ENCODE assay signal across 16 cellular contexts in the genomic region with DNA sequence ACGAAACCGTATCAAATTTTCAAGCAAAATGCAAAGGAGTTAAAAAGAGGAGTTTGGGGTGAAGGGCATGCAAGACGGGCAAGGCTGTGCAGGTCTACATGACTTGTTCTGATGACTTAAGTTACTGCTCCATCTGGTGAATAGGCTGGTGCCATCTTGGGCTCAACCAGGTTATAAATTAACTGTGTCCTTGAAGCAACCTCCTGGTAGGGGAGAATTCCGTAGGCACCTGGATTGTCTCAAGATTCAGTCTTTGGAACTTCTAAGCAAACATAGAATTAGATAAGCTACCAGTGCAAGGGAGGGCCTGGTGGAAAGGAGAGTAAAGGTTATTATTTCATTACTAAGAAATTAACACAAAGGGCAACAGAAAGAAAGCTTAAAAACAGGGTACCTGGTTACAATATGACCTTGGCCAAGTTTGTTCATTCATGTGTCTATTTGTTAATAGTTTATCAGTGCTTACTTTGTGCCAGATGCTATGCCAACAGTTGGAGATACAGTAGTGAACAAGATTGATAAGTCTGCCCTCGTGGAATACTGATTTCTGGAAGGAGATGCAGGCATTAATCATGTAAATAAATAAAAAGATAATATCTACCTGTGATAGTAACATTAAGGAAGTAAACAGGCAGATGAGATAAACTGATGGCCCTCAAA.
DNase-seq lines count a peak whose midpoint lies in the region; FAIRE-seq and TF ChIP-seq lines count a peak whose summit lies in the region.
"Had no signal": no experiment of that assay in that cellular context is flagged by ENCODE, and none has a peak within 500 bp of the region (broad histone marks: within the 10 kb centered on the region; RNA-seq: fewer than 3 reads in every experiment).

No MANE protein-coding gene starts in this region.

- peaks cover 4% of the 10 kb centered on the region for H3K9me2 ChIP-seq in hepatocyte (replicated peaks; ENCODE audit: insufficient read depth)

- no peaks in the 10 kb centered on the region for H3K27me3 ChIP-seq in hepatocyte
- no peaks in the 10 kb centered on the region for H3K27me3 ChIP-seq in liver (ENCODE audit: control insufficient read depth in 4 of 4, insufficient read depth in 4 of 4, low read length in 3 of 4)
- no peaks in the 10 kb centered on the region for H3K27me3 ChIP-seq in small intestine (ENCODE audit: control insufficient read depth in 2 of 2, insufficient read depth in 2 of 2, low read length in 2 of 2)
- H3K27me3 ChIP-seq: BLaER1 had no signal

- no peak for TF ChIP-seq RAD21 in liver (IDR thresholded peaks at IDR 0.05)

- H3K9me3 ChIP-seq in hepatocyte (ENCODE audit: low read depth) (no peaks in the 10 kb centered on the region), liver (ENCODE audit: control insufficient read depth in 4 of 4, low read length in 3 of 4) (no peaks in the 10 kb centered on the region), small intestine (ENCODE audit: control insufficient read depth, low read depth) (no peaks in the 10 kb centered on the region)
- H3K9me3 ChIP-seq: BLaER1 had no signal

- no peaks in the 10 kb centered on the region for H3K79me2 ChIP-seq in hepatocyte

- H3K4me1 ChIP-seq in hepatocyte (ENCODE audit: insufficient read depth): peaks cover 7% of the 10 kb centered on the region
- peaks cover 0 to 21% (median 9%) of the 10 kb centered on the region in 4 donors for H3K4me1 ChIP-seq in liver (ENCODE audit: control insufficient read depth in 4 of 4, insufficient read depth in 4 of 4, low read length in 3 of 4)
- H3K4me1 ChIP-seq in small intestine (ENCODE audit: control insufficient read depth in 2 of 2, insufficient read depth in 1 of 2, low read depth in 1 of 2, low read length in 1 of 2): no peaks in the 10 kb centered on the region
- H3K4me1 ChIP-seq: BLaER1 had no signal

- H3K36me3 ChIP-seq in hepatocyte (replicated peaks; ENCODE audit: insufficient read depth, low read depth) (no peaks in the 10 kb centered on the region), liver (ENCODE audit: control insufficient read depth in 4 of 4, insufficient read depth in 3 of 4, low read depth in 1 of 4, low read length in 3 of 4) (no peaks in the 10 kb centered on the region), small intestine (ENCODE audit: control insufficient read depth in 2 of 2, insufficient read depth in 2 of 2, low read length in 2 of 2) (no peaks in the 10 kb centered on the region)
- H3K36me3 ChIP-seq: BLaER1 had no signal

- H3K4me2 ChIP-seq in hepatocyte: no peak overlapping the region
- H3K4me2 ChIP-seq: BLaER1 had no signal

- WGBS in hepatocyte (ENCODE audit: low lambda C conversion rate, missing lambda C conversion rate): 66% methylated on average over 5 of the region's 5 CpGs
- 64% methylated on average over 5 of the region's 5 CpGs for WGBS in liver
- WGBS in small intestine, 3 donors: 59 to 64% (median 63%) methylated on average over 5 of the region's 5 CpGs

- no peak overlapping the region for H2AFZ ChIP-seq in hepatocyte

- H3K27ac ChIP-seq in hepatocyte (no peak overlapping the region), liver (ENCODE audit: low read depth in 1 of 2, low read length in 2 of 2) (no peak overlapping the region), small intestine (ENCODE audit: low read depth in 1 of 2, low read length in 1 of 2) (no peak overlapping the region)
- H3K27ac ChIP-seq: 22Rv1, BLaER1 had no signal

- FAIRE-seq in small intestine (lab: Jason Lieb, UNC): no peak
- FAIRE-seq: D721Med, H1 had no signal

- H3K9ac ChIP-seq in liver (ENCODE audit: low read depth in 1 of 2, low read length in 2 of 2): no peak overlapping the region
- H3K9ac ChIP-seq: BLaER1 had no signal

- no peaks in the 10 kb centered on the region for H4K20me1 ChIP-seq in hepatocyte (ENCODE audit: insufficient read depth, poor library complexity, severe bottlenecking)
- H4K20me1 ChIP-seq: BLaER1 had no signal

- DNase-seq in DMS 273 (lab: John Stamatoyannopoulos, UW; ENCODE audit: unreplicated experiment) (peak; percentile 13), DMS 273 treated with DMSO at 0.1 percent for 48 hours (lab: John Stamatoyannopoulos, UW) (no peak), hepatocyte (ENCODE audit: low spot score) (peak; percentile 26), small intestine (peak; percentile 22), nucleus accumbens (lab: John Stamatoyannopoulos, UW) (no peak)
- no peak for DNase-seq in effector CD4-positive, alpha-beta T cell
- DNase-seq in activated CD4-positive, CD25-positive, alpha-beta regulatory T cell (lab: John Stamatoyannopoulos, UW): no peak
- DNase-seq: AML-193; CD8-positive, alpha-beta memory T cell; DMS53; GF-D8 had no signal

- H3K4me3 ChIP-seq in hepatocyte: no peak overlapping the region
- no peak overlapping the region for H3K4me3 ChIP-seq in liver (ENCODE audit: low read depth in 1 of 3, low read length in 3 of 3)
- H3K4me3 ChIP-seq in small intestine (ENCODE audit: low read depth in 1 of 2, low read length in 2 of 2): no peak overlapping the region
- H3K4me3 ChIP-seq: BLaER1 had no signal

- TF ChIP-seq CTCF in hepatocyte (IDR thresholded peaks at IDR 0.05; ENCODE audit: poor library complexity): no peak
- TF ChIP-seq CTCF in liver (IDR thresholded peaks at IDR 0.05; ENCODE audit: low read depth, low read length, missing input control): no peak

TF ChIP-seq in liver, 16 proteins besides CTCF, POLR2A, EP300 and RAD21:
- TF ChIP-seq, protein P1, sequence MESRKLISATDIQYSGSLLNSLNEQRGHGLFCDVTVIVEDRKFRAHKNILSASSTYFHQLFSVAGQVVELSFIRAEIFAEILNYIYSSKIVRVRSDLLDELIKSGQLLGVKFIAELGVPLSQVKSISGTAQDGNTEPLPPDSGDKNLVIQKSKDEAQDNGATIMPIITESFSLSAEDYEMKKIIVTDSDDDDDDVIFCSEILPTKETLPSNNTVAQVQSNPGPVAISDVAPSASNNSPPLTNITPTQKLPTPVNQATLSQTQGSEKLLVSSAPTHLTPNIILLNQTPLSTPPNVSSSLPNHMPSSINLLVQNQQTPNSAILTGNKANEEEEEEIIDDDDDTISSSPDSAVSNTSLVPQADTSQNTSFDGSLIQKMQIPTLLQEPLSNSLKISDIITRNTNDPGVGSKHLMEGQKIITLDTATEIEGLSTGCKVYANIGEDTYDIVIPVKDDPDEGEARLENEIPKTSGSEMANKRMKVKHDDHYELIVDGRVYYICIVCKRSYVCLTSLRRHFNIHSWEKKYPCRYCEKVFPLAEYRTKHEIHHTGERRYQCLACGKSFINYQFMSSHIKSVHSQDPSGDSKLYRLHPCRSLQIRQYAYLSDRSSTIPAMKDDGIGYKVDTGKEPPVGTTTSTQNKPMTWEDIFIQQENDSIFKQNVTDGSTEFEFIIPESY (IDR thresholded peaks at IDR 0.05): no peak
- TF ChIP-seq SP1 (IDR thresholded peaks at IDR 0.05) (no peak), RXRA (IDR thresholded peaks at IDR 0.05) (peak; percentile 34 to 60), FOXA1 (IDR thresholded peaks at IDR 0.05) (no peak), FOXA2 (IDR thresholded peaks at IDR 0.05) (no peak), JUND (IDR thresholded peaks at IDR 0.05) (peak in 1 of 2 donors; percentile 16), YY1 (IDR thresholded peaks at IDR 0.05) (peak; percentile 45), NR2F2 (IDR thresholded peaks at IDR 0.05) (no peak), HNF4A (conservative IDR thresholded peaks at IDR 0.05) (peak; percentile 24 to 63), GABPA (IDR thresholded peaks at IDR 0.05 in 1 of 2, conservative IDR thresholded peaks at IDR 0.05 in 1 of 2) (no peak), EGR1 (IDR thresholded peaks at IDR 0.05; ENCODE audit: low read depth in 2 of 2) (no peak), TAF1 (conservative IDR thresholded peaks at IDR 0.05) (no peak), HNF4G (IDR thresholded peaks at IDR 0.05) (no peak)
- TF ChIP-seq, protein P2, sequence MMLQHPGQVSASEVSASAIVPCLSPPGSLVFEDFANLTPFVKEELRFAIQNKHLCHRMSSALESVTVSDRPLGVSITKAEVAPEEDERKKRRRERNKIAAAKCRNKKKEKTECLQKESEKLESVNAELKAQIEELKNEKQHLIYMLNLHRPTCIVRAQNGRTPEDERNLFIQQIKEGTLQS (IDR thresholded peaks at IDR 0.05): no peak
- TF ChIP-seq, protein P3, sequence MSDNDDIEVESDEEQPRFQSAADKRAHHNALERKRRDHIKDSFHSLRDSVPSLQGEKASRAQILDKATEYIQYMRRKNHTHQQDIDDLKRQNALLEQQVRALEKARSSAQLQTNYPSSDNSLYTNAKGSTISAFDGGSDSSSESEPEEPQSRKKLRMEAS (IDR thresholded peaks at IDR 0.05): no peak
- TF ChIP-seq, protein P4, sequence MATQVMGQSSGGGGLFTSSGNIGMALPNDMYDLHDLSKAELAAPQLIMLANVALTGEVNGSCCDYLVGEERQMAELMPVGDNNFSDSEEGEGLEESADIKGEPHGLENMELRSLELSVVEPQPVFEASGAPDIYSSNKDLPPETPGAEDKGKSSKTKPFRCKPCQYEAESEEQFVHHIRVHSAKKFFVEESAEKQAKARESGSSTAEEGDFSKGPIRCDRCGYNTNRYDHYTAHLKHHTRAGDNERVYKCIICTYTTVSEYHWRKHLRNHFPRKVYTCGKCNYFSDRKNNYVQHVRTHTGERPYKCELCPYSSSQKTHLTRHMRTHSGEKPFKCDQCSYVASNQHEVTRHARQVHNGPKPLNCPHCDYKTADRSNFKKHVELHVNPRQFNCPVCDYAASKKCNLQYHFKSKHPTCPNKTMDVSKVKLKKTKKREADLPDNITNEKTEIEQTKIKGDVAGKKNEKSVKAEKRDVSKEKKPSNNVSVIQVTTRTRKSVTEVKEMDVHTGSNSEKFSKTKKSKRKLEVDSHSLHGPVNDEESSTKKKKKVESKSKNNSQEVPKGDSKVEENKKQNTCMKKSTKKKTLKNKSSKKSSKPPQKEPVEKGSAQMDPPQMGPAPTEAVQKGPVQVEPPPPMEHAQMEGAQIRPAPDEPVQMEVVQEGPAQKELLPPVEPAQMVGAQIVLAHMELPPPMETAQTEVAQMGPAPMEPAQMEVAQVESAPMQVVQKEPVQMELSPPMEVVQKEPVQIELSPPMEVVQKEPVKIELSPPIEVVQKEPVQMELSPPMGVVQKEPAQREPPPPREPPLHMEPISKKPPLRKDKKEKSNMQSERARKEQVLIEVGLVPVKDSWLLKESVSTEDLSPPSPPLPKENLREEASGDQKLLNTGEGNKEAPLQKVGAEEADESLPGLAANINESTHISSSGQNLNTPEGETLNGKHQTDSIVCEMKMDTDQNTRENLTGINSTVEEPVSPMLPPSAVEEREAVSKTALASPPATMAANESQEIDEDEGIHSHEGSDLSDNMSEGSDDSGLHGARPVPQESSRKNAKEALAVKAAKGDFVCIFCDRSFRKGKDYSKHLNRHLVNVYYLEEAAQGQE (IDR thresholded peaks at IDR 0.05): no peak

Comparison
In these comparisons a context has a peak if more than half of its experiments do, and no peak if none do; other contexts are left out.
1. DNase-seq: peak in DMS 273 (single experiment), hepatocyte (single experiment) and small intestine (single experiment); none in DMS 273 treated with DMSO at 0.1 percent for 48 hours (single experiment), nucleus accumbens (0 of 56), effector CD4-positive, alpha-beta T cell (single experiment) and activated CD4-positive, CD25-positive, alpha-beta regulatory T cell (0 of 4).